ENCODE assay signal across 1 cellular context in genomic region chr7:96707901-96708774, GRCh38.
TF ChIP-seq lines count a peak whose summit lies in the region.

No MANE protein-coding gene starts in this region.

TF ChIP-seq in K562, 482 proteins besides CTCF, POLR2A, EP300 and RAD21 (continued from another document):
- TF ChIP-seq REST (CRISPR knock-in tag; IDR thresholded peaks at IDR 0.05; ENCODE audit: low read depth) (no peak), ZKSCAN1 (IDR thresholded peaks at IDR 0.05; ENCODE audit: low read depth, low read length) (no peak)
